20 cellular contexts compared by ENCODE assay signal in the genomic region with DNA sequence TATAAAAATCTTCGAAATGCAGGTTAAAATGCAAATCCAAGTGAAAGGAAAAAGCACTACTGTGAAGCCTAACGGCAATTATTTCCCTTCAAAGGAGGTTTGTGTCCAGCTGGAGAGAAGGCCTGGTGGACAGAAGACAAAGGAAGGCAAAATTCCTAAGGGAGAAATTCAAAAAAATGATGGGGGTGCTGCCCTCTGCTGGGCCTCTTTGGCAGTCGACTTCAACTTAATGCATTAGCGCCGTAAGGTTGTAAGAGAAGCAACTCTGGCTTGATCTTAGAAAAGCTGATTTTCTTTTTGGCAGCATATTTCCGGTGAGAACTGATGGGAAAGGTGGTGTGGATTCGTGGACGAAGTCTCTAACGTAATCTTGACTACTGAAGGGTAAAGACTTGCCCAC. TPM values are rescaled to one million over a fixed set of nuclear protein-coding genes. Genes with fewer than 3 reads are reported as not detected.
DNase-seq lines count a peak whose midpoint lies in the region; ATAC-seq, FAIRE-seq and TF ChIP-seq lines count a peak whose summit lies in the region.
"Had no signal": no experiment of that assay in that cellular context is flagged by ENCODE, and none has a peak within 500 bp of the region (broad histone marks: within the 10 kb centered on the region; RNA-seq: fewer than 3 reads in every experiment).

No MANE protein-coding gene starts in this region.

- no peak for ATAC-seq in K562
- ATAC-seq in T-cell (replicated peaks in 1 of 4) = no peak
- ATAC-seq: A549; stimulated activated naive B cell treated with anti-CD40 and anti-IgM and Interleukin-4, amounts not matched to agents 10 μg/mL and 1 μg/mL and 100 μg/mL, for 72 hours had no signal

- POLR2A ChIA-PET in K562 (lab: Yijun Ruan, JAX) = no interaction called here
- POLR2A ChIA-PET in T-cell (lab: Charles Lee) = no interaction called here

- H3K27me3 ChIP-seq in K562 (ENCODE audit: control insufficient read depth in 2 of 2, insufficient read depth in 2 of 2, low read length in 2 of 2) = no peaks in the 10 kb centered on the region

- FAIRE-seq in K562 (lab: Jason Lieb, UNC) = peak; percentile 42
- FAIRE-seq: A549 had no signal

- H3K27ac Mint-ChIP-seq in neural crest cell (ENCODE audit: unreplicated experiment) (no peak overlapping the region), T-cell (no peak overlapping the region)
- H3K27ac Mint-ChIP-seq: activated naive CD4-positive, alpha-beta T cell treated with anti-CD3 and anti-CD28 coated beads, Interleukin-2, amount 10 ng/mL, durations not matched to agents 7 days and 5 days; stimulated activated naive B cell treated with anti-CD40 and anti-IgM and Interleukin-4, amounts not matched to agents 10 μg/mL and 1 μg/mL and 100 μg/mL, for 72 hours had no signal

- intact Hi-C loops in K562 (cut with micrococcal nuclease) = no loop called here

- H3K9me3 Mint-ChIP-seq in neural crest cell (peaks cover 41% of the 10 kb centered on the region), T-cell (peaks cover 23 to 62% (median 60%) of the 10 kb centered on the region in 3 donors)

- H3K27ac ChIP-seq in K562 (ENCODE audit: extremely low read depth, low read depth, low read length) = no peak overlapping the region
- H3K27ac ChIP-seq: A549, parathyroid adenoma had no signal

- TF ChIP-seq RAD21 in Ishikawa (IDR thresholded peaks at IDR 0.05; ENCODE audit: low read depth) (0 out of 2 replicates have a peak, but pooled peaks have one; percentile 7), K562 (CRISPR knock-in tag; conservative IDR thresholded peaks at IDR 0.05 in 1 of 2, IDR thresholded peaks at IDR 0.05 in 1 of 2) (peak in 1 of 2 experiments; percentile 47; a peak in 2 of 4 replicates)

- peaks cover 67% of the 10 kb centered on the region for H3K36me3 Mint-ChIP-seq in neural crest cell (ENCODE audit: low read depth)
- peaks cover 54% of the 10 kb centered on the region for H3K36me3 Mint-ChIP-seq in T-cell

- H4K20me1 ChIP-seq in K562 (replicated peaks; ENCODE audit: control insufficient read depth, insufficient read depth, low read length) = no peaks in the 10 kb centered on the region

- no peak overlapping the region for H3K4me2 ChIP-seq in K562 (ENCODE audit: insufficient read depth, low read length)
- H3K4me2 ChIP-seq: A549, smooth muscle cell had no signal

- H3K4me3 Mint-ChIP-seq in neural crest cell = no peak overlapping the region
- H3K4me3 Mint-ChIP-seq in T-cell = no peak overlapping the region
- H3K4me3 Mint-ChIP-seq: activated naive CD4-positive, alpha-beta T cell treated with anti-CD3 and anti-CD28 coated beads, Interleukin-2, amount 10 ng/mL, durations not matched to agents 7 days and 5 days; stimulated activated naive B cell treated with anti-CD40 and anti-IgM and Interleukin-4, amounts not matched to agents 10 μg/mL and 1 μg/mL and 100 μg/mL, for 72 hours had no signal

- TF ChIP-seq CTCF in K562 (IDR thresholded peaks at IDR 0.05 in 2 of 3, conservative IDR thresholded peaks at IDR 0.05 in 1 of 3; ENCODE audit: insufficient read depth in 2 of 3, low read depth in 1 of 3, low read length in 3 of 3) (peak; percentile 52 to 55 (median 53)), neural crest cell (conservative IDR thresholded peaks at IDR 0.05) (peak; percentile 26)

- H3K9me1 ChIP-seq in K562 (ENCODE audit: control insufficient read depth, insufficient read depth, low read length) = no peaks in the 10 kb centered on the region

- H3K4me1 Mint-ChIP-seq in neural crest cell (no peaks in the 10 kb centered on the region), T-cell (no peaks in the 10 kb centered on the region)
- H3K4me1 Mint-ChIP-seq: activated naive CD4-positive, alpha-beta T cell treated with anti-CD3 and anti-CD28 coated beads, Interleukin-2, amount 10 ng/mL, durations not matched to agents 7 days and 5 days; stimulated activated naive B cell treated with anti-CD40 and anti-IgM and Interleukin-4, amounts not matched to agents 10 μg/mL and 1 μg/mL and 100 μg/mL, for 72 hours had no signal

- H3K27me3 Mint-ChIP-seq in neural crest cell (ENCODE audit: low read depth) = no peaks in the 10 kb centered on the region
- no peaks in the 10 kb centered on the region for H3K27me3 Mint-ChIP-seq in T-cell
- H3K27me3 Mint-ChIP-seq: activated naive CD4-positive, alpha-beta T cell treated with anti-CD3 and anti-CD28 coated beads, Interleukin-2, amount 10 ng/mL, durations not matched to agents 7 days and 5 days; stimulated activated naive B cell treated with anti-CD40 and anti-IgM and Interleukin-4, amounts not matched to agents 10 μg/mL and 1 μg/mL and 100 μg/mL, for 72 hours had no signal

- no peak for TF ChIP-seq POLR2A in K562 (conservative IDR thresholded peaks at IDR 0.05)

- CTCF ChIA-PET in K562 (lab: Yijun Ruan, JAX; ENCODE audit: low intra/inter-chr PET ratio) (interaction anchor here (0.5 kb wide), 1 partner anchor 768 kb away, joined by 3 read pairs; no protein-coding TSS in a partner anchor), T-cell (lab: Charles Lee) (no interaction called here)

- H3K9me3 ChIP-seq in K562 (replicated peaks; ENCODE audit: control insufficient read depth, insufficient read depth, low read depth, low read length) = peaks cover 19% of the 10 kb centered on the region

- no peaks in the 10 kb centered on the region for H3K4me1 ChIP-seq in K562 (replicated peaks in 1 of 2; ENCODE audit: control insufficient read depth in 2 of 2, insufficient read depth in 2 of 2, low read length in 2 of 2)
- H3K4me1 ChIP-seq: A549, parathyroid adenoma had no signal

- TF ChIP-seq EP300 in Ishikawa (IDR thresholded peaks at IDR 0.05; ENCODE audit: borderline replicate concordance) (no peak), K562 (IDR thresholded peaks at IDR 0.05; ENCODE audit: low read length) (no peak)

- in situ Hi-C loops in K562 (cut with MboI) = no loop called here

- no TSS peak for BruUV-seq in K562 (replicated peaks; lab: Mats Ljungman, UMichigan)

- no peak overlapping the region for H3K9ac ChIP-seq in K562 (ENCODE audit: insufficient read depth in 1 of 2, low read depth in 2 of 2, low read length in 2 of 2)
- H3K9ac ChIP-seq: parathyroid adenoma had no signal

- no peaks in the 10 kb centered on the region for H3K36me3 ChIP-seq in K562 (ENCODE audit: control insufficient read depth, insufficient read depth, low read length)

- no peaks in the 10 kb centered on the region for H3K79me2 ChIP-seq in K562 (ENCODE audit: control insufficient read depth, insufficient read depth, low read length)
- H3K79me2 ChIP-seq: parathyroid adenoma had no signal

- 8% methylated on average over 9 of the region's 9 CpGs for WGBS in K562 (ENCODE audit: insufficient coverage, low coverage, missing lambda C conversion rate)

- peak; percentile 15 for DNase-seq in NCI-H748 (lab: John Stamatoyannopoulos, UW; ENCODE audit: unreplicated experiment)
- no peak for DNase-seq in NCI-H748 treated with DMSO at 0.1 percent for 48 hours (lab: John Stamatoyannopoulos, UW)
- peak; percentile 16 to 37 (median 30) for DNase-seq in K562 (ENCODE audit: extremely low read depth in 1 of 4, low spot score in 3 of 4)
- DNase-seq in neural crest cell (ENCODE audit: low read depth, low spot score) = no peak
- no peak for DNase-seq in NOMO-1 treated with dmso at 0.1 percent for 144 hours (lab: John Stamatoyannopoulos, UW; ENCODE audit: unreplicated experiment)
- no peak for DNase-seq in EL
- DNase-seq in T-cell = no peak
- DNase-seq: activated CD4-positive, alpha-beta T cell treated with anti-CD3 and anti-CD28 coated beads for 48 hours; activated naive CD4-positive, alpha-beta T cell treated with anti-CD3 and anti-CD28 coated beads, Interleukin-2, amount 10 ng/mL, durations not matched to agents 7 days and 5 days; GF-D8; MM.1S; NCI-H2081; NK-92 treated with Interleukin-12 subunit alpha and Interleukin-12 subunit beta, amount 100 ng/mL, for 24 hours; SHP77; stimulated activated naive B cell treated with anti-CD40 and anti-IgM and Interleukin-4, amounts not matched to agents 10 μg/mL and 1 μg/mL and 100 μg/mL, for 72 hours; T1000 had no signal

- H2AFZ ChIP-seq in K562 (ENCODE audit: low read depth, low read length) = 0 out of 2 replicates have a peak overlapping the region, but pooled peaks have one; percentile 17
- H2AFZ ChIP-seq: parathyroid adenoma had no signal

- H3K4me3 ChIP-seq in K562 = no peak overlapping the region
- H3K4me3 ChIP-seq: A549, smooth muscle cell had no signal

RNA-seq across cellular contexts. Expression of gene CHFR, which starts 34.3 kb away (rescaled TPM):
- 247 and 420 TPM in 2 replicates for total RNA-seq in K562 (2011; cell fraction: chromatin; rRNA removed; ENCODE audit: low replicate concordance)
- 153 and 159 TPM in 2 replicates for total RNA-seq in K562 (2011; cell fraction: nucleolus; rRNA removed)
- 192 and 220 TPM in 2 replicates for total RNA-seq in K562 (2011; cell fraction: nucleoplasm; rRNA removed)
- total RNA-seq in K562 (2014; rRNA removed) (18.2 and 19.3 TPM in 2 replicates), K562 (2014; rRNA removed; fragmentation: Illumina TruSeq; extraction: Trizol) (14.1 and 14.2 TPM in 2 replicates), K562 (2015; rRNA removed; fragmentation: Illumina TruSeq; extraction: Trizol) (12.7 and 15.5 TPM in 2 replicates), K562 (2021) (26.1 and 26.8 TPM in 2 replicates), neural crest cell (39.0 and 39.9 TPM in 2 replicates), T-cell (100 to 1,000 TPM in 1 of 5 donors, 10 to 100 TPM in 4; 84.2 to 107 (median 86.0) TPM)
- polyA plus RNA-seq in K562 (2011; rRNA removed) (32.5 and 33.9 TPM in 2 replicates), K562 (2014; fragmentation: Illumina TruSeq; extraction: Trizol) (18.6 and 21.2 TPM in 2 replicates), K562 (2014; fragmentation: Nextera tagmentation; extraction: Ambion mirVana) (under 1 TPM; 0.61 to 0.84 TPM), K562 (2014; rRNA removed) (23.6 and 25.8 TPM in 2 replicates)
- 31.7 and 36.8 TPM in 2 replicates for polyA plus RNA-seq in K562 (2011; cell fraction: cytosol; rRNA removed)
- polyA plus RNA-seq in K562 (2011; cell fraction: nucleus; rRNA removed) = 72.8 and 92.7 TPM in 2 replicates
- polyA plus RNA-seq in K562 (2012) = 15.8 and 25.4 TPM in 2 replicates
- 34.2 and 40.4 TPM in 2 replicates for polyA minus RNA-seq in K562 (2011; rRNA and poly(A)+ RNA removed)
- 18.1 and 22.3 TPM in 2 replicates for polyA minus RNA-seq in K562 (2011; cell fraction: cytosol; rRNA and poly(A)+ RNA removed)
- 23.3 and 27.7 TPM in 2 replicates for polyA minus RNA-seq in K562 (2011; cell fraction: nucleus; rRNA and poly(A)+ RNA removed)

RNA-seq across cellular contexts. Expression of gene ZNF605, which starts 34.4 kb away (rescaled TPM):
- total RNA-seq in K562 (2011; cell fraction: chromatin; rRNA removed; ENCODE audit: low replicate concordance) = 3.0 and 4.3 TPM in 2 replicates
- 2.0 and 2.9 TPM in 2 replicates for total RNA-seq in K562 (2011; cell fraction: nucleolus; rRNA removed)
- total RNA-seq in K562 (2011; cell fraction: nucleoplasm; rRNA removed) = 2.4 and 3.7 TPM in 2 replicates
- total RNA-seq in K562 (2014; rRNA removed) (0.45 and 0.82 TPM in 2 replicates), K562 (2014; rRNA removed; fragmentation: Illumina TruSeq; extraction: Trizol) (1.1 TPM in 2 replicates), K562 (2015; rRNA removed; fragmentation: Illumina TruSeq; extraction: Trizol) (0.60 and 1.1 TPM in 2 replicates), K562 (2021) (0.51 and 0.60 TPM in 2 replicates), neural crest cell (19.6 and 22.3 TPM in 2 replicates), T-cell (10 to 100 TPM in 3 of 5 donors, 1 to 10 TPM in 2; 5.1 to 13.1 (median 12.1) TPM)
- polyA plus RNA-seq in K562 (2011; rRNA removed) (0.16 and 0.46 TPM in 2 replicates), K562 (2014; fragmentation: Illumina TruSeq; extraction: Trizol) (0.48 and 0.55 TPM in 2 replicates), K562 (2014; fragmentation: Nextera tagmentation; extraction: Ambion mirVana) (under 1 TPM; 0.68 to 0.84 TPM), K562 (2014; rRNA removed) (0.28 and 0.69 TPM in 2 replicates)
- 0.03 and 0.06 TPM in 2 replicates for polyA plus RNA-seq in K562 (2011; cell fraction: cytosol; rRNA removed)
- polyA plus RNA-seq in K562 (2011; cell fraction: nucleus; rRNA removed) = 0.26 and 0.39 TPM in 2 replicates
- 0.23 and 1.1 TPM in 2 replicates for polyA plus RNA-seq in K562 (2012)
- polyA minus RNA-seq in K562 (2011; rRNA and poly(A)+ RNA removed) = 0.33 and 0.70 TPM in 2 replicates
- 0.10 TPM in 1 of 2 replicates, not detected in the other for polyA minus RNA-seq in K562 (2011; cell fraction: cytosol; rRNA and poly(A)+ RNA removed)
- polyA minus RNA-seq in K562 (2011; cell fraction: nucleus; rRNA and poly(A)+ RNA removed) = 0.44 and 0.67 TPM in 2 replicates

Comparison
In these comparisons a context has a peak if more than half of its experiments do, and no peak if none do; other contexts are left out.
1. DNase-seq: peak in NCI-H748 (single experiment) and K562 (4 of 4); none in NCI-H748 treated with DMSO at 0.1 percent for 48 hours (single experiment), neural crest cell (single experiment), NOMO-1 treated with dmso at 0.1 percent for 144 hours (single experiment), EL (single experiment) and T-cell (0 of 34).